ENCODE assay signal across 9 cellular contexts in genomic region chr2:167293172-167293781, GRCh38. TPM values are rescaled to one million over a fixed set of nuclear protein-coding genes. Genes with fewer than 3 reads are reported as not detected.
DNase-seq lines count a peak whose midpoint lies in the region; ATAC-seq and TF ChIP-seq lines count a peak whose summit lies in the region.
"Had no signal": no experiment of that assay in that cellular context is flagged by ENCODE, and none has a peak within 500 bp of the region (broad histone marks: within the 10 kb centered on the region; RNA-seq: fewer than 3 reads in every experiment).

No MANE protein-coding gene starts in this region.

- H2AFZ ChIP-seq in GM23338: no peak overlapping the region

- peaks cover 49% of the 10 kb centered on the region for H3K79me2 ChIP-seq in GM23338 (replicated peaks; ENCODE audit: insufficient read depth)

- peak; percentile 22 for ATAC-seq in GM23338

- no peaks in the 10 kb centered on the region for H3K9me2 ChIP-seq in GM23338 (ENCODE audit: insufficient read depth)

- H3K9me3 Mint-ChIP-seq in GM23338: peaks cover 2% of the 10 kb centered on the region; the same call in 1 of the 3 replicates
- no peaks in the 10 kb centered on the region for H3K9me3 Mint-ChIP-seq in MCF 10A (ENCODE audit: unreplicated experiment)

- BruUV-seq in MCF 10A (replicated peaks; lab: Mats Ljungman, UMichigan): no TSS peak

- POLR2A ChIA-PET in MCF 10A (lab: Yijun Ruan, JAX): interaction anchor here (0.6 to 0.7 kb wide), 3 partner anchors 22 to 860 kb away, joined by 3 to 4 read pairs (median 3); no protein-coding TSS in a partner anchor

- intact Hi-C loops in MCF 10A (cut with micrococcal nuclease): no loop called here

- no peaks in the 10 kb centered on the region; the same call in 2 of the 3 replicates for H3K36me3 Mint-ChIP-seq in GM23338 (ENCODE audit: low read depth)
- no peaks in the 10 kb centered on the region for H3K36me3 Mint-ChIP-seq in MCF 10A (ENCODE audit: insufficient read depth, unreplicated experiment)

- H3K4me2 ChIP-seq in GM23338: peak overlapping the region; percentile 82

- peaks cover 16% of the 10 kb centered on the region; the same call in 1 of the 2 replicates for H3K27me3 ChIP-seq in GM23338 (ENCODE audit: insufficient read depth)

- H3K4me3 ChIP-seq in GM23338: peak overlapping the region; percentile 69

- H3K4me1 Mint-ChIP-seq in GM23338 (peaks cover 51% of the 10 kb centered on the region), MCF 10A (ENCODE audit: insufficient read depth, unreplicated experiment) (peaks cover 12% of the 10 kb centered on the region)

- no peaks in the 10 kb centered on the region for H4K20me1 ChIP-seq in GM23338 (replicated peaks; ENCODE audit: insufficient read depth)

- no peak overlapping the region for H3K27ac Mint-ChIP-seq in GM23338
- H3K27ac Mint-ChIP-seq in MCF 10A (ENCODE audit: low read depth, unreplicated experiment): no peak overlapping the region

- peak; percentile 7 to 42 (median 41) for DNase-seq in NCI-H1417 (lab: John Stamatoyannopoulos, UW)
- DNase-seq in NCI-H1417 treated with DMSO at 0.1 percent for 48 hours (lab: John Stamatoyannopoulos, UW): no peak
- peak; percentile 45 for DNase-seq in GM23338 (ENCODE audit: low spot score)
- DNase-seq in NCI-H128 (lab: John Stamatoyannopoulos, UW; ENCODE audit: unreplicated experiment): peak; percentile 13
- peak; percentile 15 for DNase-seq in MCF 10A (ENCODE audit: unreplicated experiment)
- DNase-seq in islet precursor cell: peak; percentile 58
- peak; percentile 23 for DNase-seq in stimulated activated CD8-positive, alpha-beta memory T cell treated with anti-CD3 and anti-CD28 coated beads, Interleukin-4, amount 100 ng/mL, for 48 hours
- DNase-seq in NCI-H2107 treated with DMSO at 0.1 percent for 48 hours (lab: John Stamatoyannopoulos, UW; ENCODE audit: unreplicated experiment): no peak
- DNase-seq: DND-41 had no signal

- H3K4me1 ChIP-seq in GM23338 (ENCODE audit: insufficient read depth): peaks cover 57% of the 10 kb centered on the region

- H3K4me3 Mint-ChIP-seq in GM23338 (peak overlapping the region; percentile 94), MCF 10A (ENCODE audit: unreplicated experiment) (peak overlapping the region; percentile 73)

- H3F3A ChIP-seq in GM23338 (replicated peaks; ENCODE audit: low read depth): no peaks in the 10 kb centered on the region; the same call in 1 of the 2 replicates

- peaks cover 4% of the 10 kb centered on the region for H3K27me3 Mint-ChIP-seq in GM23338 (ENCODE audit: insufficient read depth, low read depth, poor library complexity)
- peaks cover 94% of the 10 kb centered on the region for H3K27me3 Mint-ChIP-seq in MCF 10A (ENCODE audit: insufficient read depth, unreplicated experiment)

- CTCF ChIA-PET in MCF 10A (lab: Yijun Ruan, JAX): interaction anchor here (0.6 to 2.5 kb wide), 9 partner anchors 9 to 1276 kb away, joined by 3 to 8 read pairs (median 3); no protein-coding TSS in a partner anchor

- no peaks in the 10 kb centered on the region for H3K36me3 ChIP-seq in GM23338 (ENCODE audit: insufficient read depth)

- no peak for TF ChIP-seq CTCF in GM23338 (conservative IDR thresholded peaks at IDR 0.05; ENCODE audit: low read depth in 2 of 2)
- no peak for TF ChIP-seq CTCF in MCF 10A (IDR thresholded peaks at IDR 0.05; ENCODE audit: unreplicated experiment)

- H3K27ac ChIP-seq in GM23338 (ENCODE audit: low read depth): no peak overlapping the region

TF ChIP-seq in GM23338, 12 proteins besides CTCF, POLR2A, EP300 and RAD21:
- TF ChIP-seq JUNB (IDR thresholded peaks at IDR 0.05; ENCODE audit: unreplicated experiment) (no peak), CREB1 (CRISPR knock-in tag; IDR thresholded peaks at IDR 0.05; ENCODE audit: low read depth) (no peak), STAT1 (IDR thresholded peaks at IDR 0.05; ENCODE audit: unreplicated experiment) (no peak), POLR2AphosphoS5 (IDR thresholded peaks at IDR 0.05; ENCODE audit: low read depth) (no peak), EZH2phosphoT487 (IDR thresholded peaks at IDR 0.05; ENCODE audit: unreplicated experiment) (no peak)

RNA-seq across cellular contexts. Expression of gene B3GALT1, which starts 0.5 kb away (rescaled TPM):
- 33.9 and 35.5 TPM in 2 replicates for total RNA-seq in GM23338 (2014; rRNA removed; shearing (Covaris generic))
- polyA plus RNA-seq in GM23338 (2016; fragmentation: Nextera tagmentation; extraction: Ambion mirVana): 12.6 and 16.8 TPM in 2 replicates
- not detected in 2 replicates for total RNA-seq in MCF 10A (2022)

Comparison
In these comparisons a context has a peak if more than half of its experiments do, and no peak if none do; other contexts are left out.
1. DNase-seq: peak in NCI-H1417 (3 of 3), GM23338 (single experiment), NCI-H128 (single experiment), MCF 10A (single experiment), islet precursor cell (single experiment) and stimulated activated CD8-positive, alpha-beta memory T cell treated with anti-CD3 and anti-CD28 coated beads, Interleukin-4, amount 100 ng/mL, for 48 hours (single experiment); none in NCI-H1417 treated with DMSO at 0.1 percent for 48 hours (single experiment) and NCI-H2107 treated with DMSO at 0.1 percent for 48 hours (single experiment).
2. RNA of gene B3GALT1, which starts 0.5 kb away (total RNA-seq): 33.9 to 35.5 TPM in GM23338; not detected in MCF 10A; every median in the first group is over 10 times any median in the second.